Comparison of ENCODE assay signal across 21 cellular contexts in genomic region chr11:3810446-3810845, GRCh38.
"Had no signal": no experiment of that assay in that cellular context is flagged by ENCODE, and none has a peak within 500 bp of the region (broad histone marks: within the 10 kb centered on the region; RNA-seq: fewer than 3 reads in every experiment).

No MANE protein-coding gene starts in this region.

- H3K4me1 ChIP-seq: parathyroid adenoma had no signal

- H3K36me3 ChIP-seq: esophagus muscularis mucosa, gastroesophageal sphincter, sigmoid colon had no signal

- H3K4me3 ChIP-seq: dorsolateral prefrontal cortex, esophagus muscularis mucosa, gastroesophageal sphincter, lung, sigmoid colon had no signal

- H3K9me3 Mint-ChIP-seq: activated CD4-positive, alpha-beta T cell treated with anti-CD3 and anti-CD28 coated beads, Interleukin-2, amount 10 ng/mL, durations not matched to agents 24 days and 14 days; activated naive CD4-positive, alpha-beta T cell treated with anti-CD3 and anti-CD28 coated beads, Interleukin-2, amount 50 U/mL, for 72 hours; brain; central memory CD8-positive, alpha-beta T cell; effector memory CD8-positive, alpha-beta T cell; natural killer cell had no signal

- H3K27me3 Mint-ChIP-seq: activated CD4-positive, alpha-beta T cell treated with anti-CD3 and anti-CD28 coated beads, Interleukin-2, amount 10 ng/mL, durations not matched to agents 24 days and 14 days; brain; central memory CD8-positive, alpha-beta T cell; effector memory CD8-positive, alpha-beta T cell had no signal

- H3K4me3 Mint-ChIP-seq: activated CD4-positive, alpha-beta T cell treated with anti-CD3 and anti-CD28 coated beads, Interleukin-2, amount 10 ng/mL, durations not matched to agents 24 days and 14 days; activated CD8-positive, alpha-beta T cell treated with anti-CD3 and anti-CD28 coated beads, Interleukin-2, amount 10 ng/mL, durations not matched to agents 7 days and 5 days; central memory CD8-positive, alpha-beta T cell; effector memory CD8-positive, alpha-beta T cell had no signal

- H3K27ac Mint-ChIP-seq: activated CD4-positive, alpha-beta T cell treated with anti-CD3 and anti-CD28 coated beads, Interleukin-2, amount 10 ng/mL, durations not matched to agents 24 days and 14 days; activated naive CD4-positive, alpha-beta T cell treated with anti-CD3 and anti-CD28 coated beads, Interleukin-2, amount 50 U/mL, for 72 hours; effector memory CD8-positive, alpha-beta T cell; natural killer cell had no signal

- H3K9me3 ChIP-seq: esophagus muscularis mucosa, gastroesophageal sphincter, neutrophil, sigmoid colon had no signal

- H3K27ac ChIP-seq: esophagus muscularis mucosa, gastroesophageal sphincter, neutrophil, parathyroid adenoma, sigmoid colon had no signal

- ATAC-seq: activated CD4-positive, CD25-positive, alpha-beta regulatory T cell treated with anti-CD3 and anti-CD28 coated beads, Interleukin-2, amount 50 U/mL, for 24 hours; activated CD8-positive, alpha-beta T cell treated with anti-CD3 and anti-CD28 coated beads, Interleukin-2, amount 10 ng/mL, durations not matched to agents 7 days and 5 days; activated naive CD4-positive, alpha-beta T cell treated with anti-CD3 and anti-CD28 coated beads, Interleukin-2, amount 50 U/mL, for 72 hours; effector memory CD8-positive, alpha-beta T cell; gastroesophageal sphincter; natural killer cell; SK-N-SH treated with all-trans-retinoic acid at 6 μM for 48 hours; stimulated activated naive CD8-positive, alpha-beta T cell treated with anti-CD3 and anti-CD28 coated beads, Interleukin-15, Interleukin-2, amounts not matched to agents 100 U/mL and 50 U/mL, for 24 hours had no signal

- H3K36me3 Mint-ChIP-seq: brain, natural killer cell had no signal

- H3K27me3 ChIP-seq: dorsolateral prefrontal cortex, esophagus muscularis mucosa, gastroesophageal sphincter, neutrophil, sigmoid colon had no signal

- DNase-seq: activated CD4-positive, alpha-beta T cell treated with anti-CD3 and anti-CD28 coated beads, Interleukin-2, amount 10 ng/mL, durations not matched to agents 24 days and 14 days; activated CD8-positive, alpha-beta T cell treated with anti-CD3 and anti-CD28 coated beads, Interleukin-2, amount 10 ng/mL, durations not matched to agents 7 days and 5 days; activated gamma-delta T cell treated with Interleukin-2 at 50 U/mL for 16 hours; activated T-cell treated with anti-CD3 and anti-CD28 coated beads, Interleukin-2, amount 50 U/mL, for 1 hour; dorsolateral prefrontal cortex; effector memory CD8-positive, alpha-beta T cell; islet precursor cell; natural killer cell; sigmoid colon; stimulated activated CD4-positive, alpha-beta T cell treated with anti-CD3 and anti-CD28 coated beads, Interleukin-4, amount 100 ng/mL, for 1 hour; stimulated activated naive CD8-positive, alpha-beta T cell treated with anti-CD3 and anti-CD28 coated beads, Interleukin-15, Interleukin-2, amounts not matched to agents 100 U/mL and 50 U/mL, for 24 hours had no signal
